Comparison of ENCODE assay signal across 8 cellular contexts in the genomic region with DNA sequence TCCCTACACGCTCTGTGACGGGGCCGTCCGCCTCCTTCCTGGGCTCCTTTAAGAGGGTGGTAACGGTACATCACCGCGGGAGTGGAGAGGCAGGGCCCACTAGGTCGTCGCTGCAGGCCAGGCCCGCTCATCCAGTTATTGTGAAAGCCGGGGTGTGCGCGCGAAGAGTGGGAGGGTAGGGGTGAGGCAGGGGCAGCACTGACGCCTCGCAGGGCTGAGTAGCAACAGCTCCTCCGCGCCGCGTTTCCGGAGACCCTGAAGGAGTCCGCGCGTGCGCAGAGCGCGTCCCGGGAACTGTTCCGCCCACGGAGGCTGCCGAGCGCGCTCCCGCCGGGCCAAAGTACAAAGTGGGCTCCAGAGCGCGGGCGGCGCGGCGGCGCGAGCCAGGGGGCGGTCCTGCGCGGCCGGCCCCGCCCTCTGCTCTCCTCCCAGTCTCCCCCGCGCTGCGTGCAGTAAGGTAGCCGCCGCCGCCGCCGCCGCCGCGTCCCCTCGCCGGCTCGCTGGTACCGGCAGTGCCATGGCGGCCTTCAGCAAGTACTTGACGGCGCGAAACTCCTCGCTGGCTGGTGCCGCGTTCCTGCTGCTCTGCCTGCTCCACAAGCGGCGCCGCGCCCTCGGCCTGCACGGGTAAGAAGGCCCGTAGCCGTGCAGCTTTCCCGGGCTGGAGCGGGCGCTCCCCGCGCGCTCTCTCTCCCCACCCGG. TPM values are rescaled to one million over a fixed set of nuclear protein-coding genes. Genes with fewer than 3 reads are reported as not detected.
A peak's percentile ranks its signal among the peaks of the same experiment; 100 is the strongest.
DNase-seq lines count a peak whose midpoint lies in the region; ATAC-seq and TF ChIP-seq lines count a peak whose summit lies in the region.

A gene (plus strand): TSS at position 428 of the 702 bp plus-strand sequence. CDS start 90 bp downstream, at position 518.

- peak within 1 kb of the TSS; percentile 61 for H3K9ac ChIP-seq in ES-I3 (ENCODE audit: low read depth, low read length)
- peak within 1 kb of the TSS; percentile 59; the same call in 1 of the 2 replicates for H3K9ac ChIP-seq in MM.1S (ENCODE audit: low read length)
- peak within 1 kb of the TSS; percentile 75 for H3K9ac ChIP-seq in neural cell (ENCODE audit: low read length)

- peak; percentile 89 to 95 for DNase-seq in HAP-1 (ENCODE audit: low spot score in 2 of 2)
- peak; percentile 91 for DNase-seq in MM.1S
- DNase-seq in SHP77 treated with DMSO at 0.1 percent for 48 hours (lab: John Stamatoyannopoulos, UW) = peak; percentile 89
- peak; percentile 99 for DNase-seq in activated effector memory CD4-positive, alpha-beta T cell treated with anti-CD3 and anti-CD28 coated beads, Interleukin-2, amount 50 U/mL, for 16 hours
- DNase-seq in fibroblast of the conjunctiva (ENCODE audit: low read depth) = peak; percentile 97
- peak; percentile 98 to 99 for DNase-seq in stimulated activated naive CD8-positive, alpha-beta T cell treated with anti-CD3 and anti-CD28 coated beads, Interleukin-15, amount 100 ng/mL, for 72 hours

- H3K36me3 ChIP-seq in ES-I3 (ENCODE audit: insufficient read depth, low read length) = no peaks in the 10 kb centered on the region
- no peaks in the 10 kb centered on the region for H3K36me3 ChIP-seq in HAP-1 (replicated peaks)
- no peaks in the 10 kb centered on the region for H3K36me3 ChIP-seq in MM.1S (replicated peaks; ENCODE audit: insufficient read depth, low read length)
- H3K36me3 ChIP-seq in neural cell (ENCODE audit: insufficient read depth, low read length) = no peaks in the 10 kb centered on the region

- no peak for TF ChIP-seq RAD21 in neural cell (conservative IDR thresholded peaks at IDR 0.05)

- H3K9me2 ChIP-seq in MM.1S (replicated peaks; ENCODE audit: insufficient read depth, low read length) = no peaks in the 10 kb centered on the region
- H3K9me2 ChIP-seq in neural cell (ENCODE audit: insufficient read depth, low read length) = no peaks in the 10 kb centered on the region

- peak within 1 kb of the TSS; percentile 75 for H2AFZ ChIP-seq in MM.1S (ENCODE audit: low read length)
- H2AFZ ChIP-seq in neural cell (ENCODE audit: low read depth, low read length) = peak within 1 kb of the TSS; percentile 82

- peaks cover 34% of the 10 kb centered on the region for H3K4me1 Mint-ChIP-seq in stimulated activated naive CD8-positive, alpha-beta T cell treated with anti-CD3 and anti-CD28 coated beads, Interleukin-15, amount 100 ng/mL, for 72 hours

- no peak within 1 kb of the TSS for H3K4me3 Mint-ChIP-seq in stimulated activated naive CD8-positive, alpha-beta T cell treated with anti-CD3 and anti-CD28 coated beads, Interleukin-15, amount 100 ng/mL, for 72 hours

- no peaks in the 10 kb centered on the region for H4K20me1 ChIP-seq in MM.1S (ENCODE audit: insufficient read depth, low read length)
- H4K20me1 ChIP-seq in neural cell (ENCODE audit: insufficient read depth) = no peaks in the 10 kb centered on the region

- TF ChIP-seq CTCF in MM.1S (IDR thresholded peaks at IDR 0.05; ENCODE audit: low read length) (no peak), neural cell (IDR thresholded peaks at IDR 0.05; ENCODE audit: poor library complexity, severe bottlenecking) (peak; percentile 26)

- H3K4me1 ChIP-seq in ES-I3 (ENCODE audit: insufficient read depth, low read length) (peaks cover 4% of the 10 kb centered on the region), HAP-1 (peaks cover 23% of the 10 kb centered on the region), MM.1S (ENCODE audit: low read length) (no peaks in the 10 kb centered on the region)

- in situ Hi-C loops in HAP-1 (cut with MboI; ENCODE audit: low sequenced_read_pairs) = no loop called here

- H3F3A ChIP-seq in MM.1S (ENCODE audit: insufficient read depth, low read length) (no peaks in the 10 kb centered on the region), neural cell (ENCODE audit: insufficient read depth, low read length, poor library complexity, severe bottlenecking) (no peaks in the 10 kb centered on the region)

- H3K9me3 Mint-ChIP-seq in stimulated activated naive CD8-positive, alpha-beta T cell treated with anti-CD3 and anti-CD28 coated beads, Interleukin-15, amount 100 ng/mL, for 72 hours = no peaks in the 10 kb centered on the region

- peak within 1 kb of the TSS; percentile 92 for H3K4me3 ChIP-seq in HAP-1
- H3K4me3 ChIP-seq in MM.1S (ENCODE audit: low read length) = peak within 1 kb of the TSS; percentile 75
- H3K4me3 ChIP-seq in neural cell (ENCODE audit: low read length) = peak within 1 kb of the TSS; percentile 89

- H3K79me2 ChIP-seq in MM.1S (ENCODE audit: low read length) (peaks cover 17% of the 10 kb centered on the region), neural cell (replicated peaks; ENCODE audit: insufficient read depth, low read length) (peaks cover 34% of the 10 kb centered on the region)

- TF ChIP-seq EP300 in neural cell (conservative IDR thresholded peaks at IDR 0.05; ENCODE audit: poor library complexity, severe bottlenecking) = peak; percentile 55

- peaks cover 7% of the 10 kb centered on the region for H3K27me3 Mint-ChIP-seq in stimulated activated naive CD8-positive, alpha-beta T cell treated with anti-CD3 and anti-CD28 coated beads, Interleukin-15, amount 100 ng/mL, for 72 hours

- H3K9me3 ChIP-seq in ES-I3 (ENCODE audit: control insufficient read depth, insufficient read depth, low read length) (no peaks in the 10 kb centered on the region), HAP-1 (no peaks in the 10 kb centered on the region), MM.1S (replicated peaks; ENCODE audit: insufficient read depth, low read length) (no peaks in the 10 kb centered on the region), neural cell (ENCODE audit: low read length) (no peaks in the 10 kb centered on the region)

- peak within 1 kb of the TSS; percentile 52; the same call in 1 of the 2 replicates for H3K27ac ChIP-seq in MM.1S (ENCODE audit: low read length)
- peak within 1 kb of the TSS; percentile 86 for H3K27ac ChIP-seq in neural cell (ENCODE audit: low read length)

- peak; percentile 94 for ATAC-seq in stimulated activated naive CD8-positive, alpha-beta T cell treated with anti-CD3 and anti-CD28 coated beads, Interleukin-15, amount 100 ng/mL, for 72 hours

- no peaks in the 10 kb centered on the region for H3K27me3 ChIP-seq in HAP-1 (ENCODE audit: low read depth)
- H3K27me3 ChIP-seq in MM.1S (replicated peaks; ENCODE audit: insufficient read depth, low read length) = no peaks in the 10 kb centered on the region
- H3K27me3 ChIP-seq in neural cell (ENCODE audit: insufficient read depth, low read depth, low read length) = no peaks in the 10 kb centered on the region

- H3K27ac Mint-ChIP-seq in stimulated activated naive CD8-positive, alpha-beta T cell treated with anti-CD3 and anti-CD28 coated beads, Interleukin-15, amount 100 ng/mL, for 72 hours = peak within 1 kb of the TSS; percentile 72 to 75

- H3K4me2 ChIP-seq in MM.1S (ENCODE audit: low read depth, low read length) = peak within 1 kb of the TSS; percentile 61
- H3K4me2 ChIP-seq in neural cell (ENCODE audit: low read length) = peak within 1 kb of the TSS; percentile 79

TF ChIP-seq in neural cell, 6 proteins besides CTCF, POLR2A, EP300 and RAD21:
- TF ChIP-seq TAF1 (IDR thresholded peaks at IDR 0.05; ENCODE audit: low read depth) = peak; percentile 95
- TF ChIP-seq, protein P1, sequence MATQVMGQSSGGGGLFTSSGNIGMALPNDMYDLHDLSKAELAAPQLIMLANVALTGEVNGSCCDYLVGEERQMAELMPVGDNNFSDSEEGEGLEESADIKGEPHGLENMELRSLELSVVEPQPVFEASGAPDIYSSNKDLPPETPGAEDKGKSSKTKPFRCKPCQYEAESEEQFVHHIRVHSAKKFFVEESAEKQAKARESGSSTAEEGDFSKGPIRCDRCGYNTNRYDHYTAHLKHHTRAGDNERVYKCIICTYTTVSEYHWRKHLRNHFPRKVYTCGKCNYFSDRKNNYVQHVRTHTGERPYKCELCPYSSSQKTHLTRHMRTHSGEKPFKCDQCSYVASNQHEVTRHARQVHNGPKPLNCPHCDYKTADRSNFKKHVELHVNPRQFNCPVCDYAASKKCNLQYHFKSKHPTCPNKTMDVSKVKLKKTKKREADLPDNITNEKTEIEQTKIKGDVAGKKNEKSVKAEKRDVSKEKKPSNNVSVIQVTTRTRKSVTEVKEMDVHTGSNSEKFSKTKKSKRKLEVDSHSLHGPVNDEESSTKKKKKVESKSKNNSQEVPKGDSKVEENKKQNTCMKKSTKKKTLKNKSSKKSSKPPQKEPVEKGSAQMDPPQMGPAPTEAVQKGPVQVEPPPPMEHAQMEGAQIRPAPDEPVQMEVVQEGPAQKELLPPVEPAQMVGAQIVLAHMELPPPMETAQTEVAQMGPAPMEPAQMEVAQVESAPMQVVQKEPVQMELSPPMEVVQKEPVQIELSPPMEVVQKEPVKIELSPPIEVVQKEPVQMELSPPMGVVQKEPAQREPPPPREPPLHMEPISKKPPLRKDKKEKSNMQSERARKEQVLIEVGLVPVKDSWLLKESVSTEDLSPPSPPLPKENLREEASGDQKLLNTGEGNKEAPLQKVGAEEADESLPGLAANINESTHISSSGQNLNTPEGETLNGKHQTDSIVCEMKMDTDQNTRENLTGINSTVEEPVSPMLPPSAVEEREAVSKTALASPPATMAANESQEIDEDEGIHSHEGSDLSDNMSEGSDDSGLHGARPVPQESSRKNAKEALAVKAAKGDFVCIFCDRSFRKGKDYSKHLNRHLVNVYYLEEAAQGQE (IDR thresholded peaks at IDR 0.05; ENCODE audit: borderline replicate concordance) = peak; percentile 86
- peak; percentile 85 for TF ChIP-seq POLR2AphosphoS5 (IDR thresholded peaks at IDR 0.05)
- peak; percentile 75 for TF ChIP-seq MXI1 (conservative IDR thresholded peaks at IDR 0.05; ENCODE audit: poor library complexity, severe bottlenecking)
- no peak for TF ChIP-seq EZH2 (IDR thresholded peaks at IDR 0.05; ENCODE audit: borderline replicate concordance, insufficient read depth, low read length, poor library complexity, severe bottlenecking)
- peak; percentile 34 for TF ChIP-seq SMC3 (conservative IDR thresholded peaks at IDR 0.05; ENCODE audit: poor library complexity)

RNA-seq across cellular contexts. Expression of the gene that starts here (rescaled TPM):
- 33.6 and 46.4 TPM in 2 replicates for polyA plus RNA-seq in neural cell
- 74.3 and 76.2 TPM in 2 replicates for polyA minus RNA-seq in neural cell

Comparison
In these comparisons a context has a peak if more than half of its experiments do, and no peak if none do; other contexts are left out.
1. Peak in every context shown above with its lines: DNase-seq, ATAC-seq, H3K4me3 ChIP-seq and H3K27ac ChIP-seq.